Comparison of ENCODE assay signal across 10 cellular contexts in genomic region chr17:78355045-78355641, GRCh38. TPM values are rescaled to one million over a fixed set of nuclear protein-coding genes. Genes with fewer than 3 reads are reported as not detected.
DNase-seq lines count a peak whose midpoint lies in the region; ATAC-seq and TF ChIP-seq lines count a peak whose summit lies in the region.
"Had no signal": no experiment of that assay in that cellular context is flagged by ENCODE, and none has a peak within 500 bp of the region (broad histone marks: within the 10 kb centered on the region; RNA-seq: fewer than 3 reads in every experiment).

No MANE protein-coding gene starts in this region.

- H3K4me3 ChIP-seq in mesenchymal stem cell (ENCODE audit: insufficient read depth in 1 of 2, low read depth in 1 of 2, low read length in 2 of 2) (no peak overlapping the region), thymus (ENCODE audit: low read length) (peak overlapping the region; percentile 19), suprapubic skin (no peak overlapping the region)

- H3K23ac ChIP-seq in mesenchymal stem cell (ENCODE audit: low read length in 2 of 2): no peak overlapping the region

- no peak overlapping the region for H3K14ac ChIP-seq in mesenchymal stem cell (ENCODE audit: low read length in 2 of 2)

- peak overlapping the region; percentile 78 for H4K91ac ChIP-seq in mesenchymal stem cell (ENCODE audit: low read length)

- H3K36me3 Mint-ChIP-seq in activated T-cell treated with anti-CD3 and anti-CD28 coated beads, Interleukin-2, amount 50 U/mL, for 24 hours (ENCODE audit: low read depth): peaks cover 59% of the 10 kb centered on the region
- peaks cover 37 to 41% of the 10 kb centered on the region in 2 donors for H3K36me3 Mint-ChIP-seq in activated naive CD4-positive, alpha-beta T cell treated with anti-CD3 and anti-CD28 coated beads, Interleukin-2, amount 50 U/mL, for 72 hours

- H3K4ac ChIP-seq in mesenchymal stem cell (ENCODE audit: low read depth in 1 of 2, low read length in 2 of 2): peak overlapping the region; percentile 19 to 89

- H3K9me3 Mint-ChIP-seq in activated T-cell treated with anti-CD3 and anti-CD28 coated beads, Interleukin-2, amount 50 U/mL, for 24 hours: no peaks in the 10 kb centered on the region
- no peaks in the 10 kb centered on the region for H3K9me3 Mint-ChIP-seq in activated naive CD4-positive, alpha-beta T cell treated with anti-CD3 and anti-CD28 coated beads, Interleukin-2, amount 50 U/mL, for 72 hours

- H3K18ac ChIP-seq in mesenchymal stem cell (ENCODE audit: low read depth in 1 of 2, low read length in 2 of 2): peak overlapping the region; percentile 44 to 48

- no peaks in the 10 kb centered on the region for H3K27me3 Mint-ChIP-seq in activated T-cell treated with anti-CD3 and anti-CD28 coated beads, Interleukin-2, amount 50 U/mL, for 24 hours

- H3K4me1 ChIP-seq in mesenchymal stem cell (ENCODE audit: control insufficient read depth, insufficient read depth, low read depth, low read length) (peaks cover 56% of the 10 kb centered on the region), thymus (ENCODE audit: control insufficient read depth, insufficient read depth, low read length) (peaks cover 53% of the 10 kb centered on the region), suprapubic skin (peaks cover 91% of the 10 kb centered on the region)

- peak overlapping the region; percentile 99 for H3K27ac Mint-ChIP-seq in activated T-cell treated with anti-CD3 and anti-CD28 coated beads, Interleukin-2, amount 50 U/mL, for 24 hours
- peak overlapping the region; percentile 98 to 99 for H3K27ac Mint-ChIP-seq in activated naive CD4-positive, alpha-beta T cell treated with anti-CD3 and anti-CD28 coated beads, Interleukin-2, amount 50 U/mL, for 72 hours

- no peaks in the 10 kb centered on the region for H3K9me3 ChIP-seq in mesenchymal stem cell (ENCODE audit: control insufficient read depth, low read length)
- H3K9me3 ChIP-seq in thymus (ENCODE audit: control insufficient read depth): no peaks in the 10 kb centered on the region
- H3K9me3 ChIP-seq in suprapubic skin: no peaks in the 10 kb centered on the region

- peak overlapping the region; percentile 96 for H3K4me3 Mint-ChIP-seq in activated T-cell treated with anti-CD3 and anti-CD28 coated beads, Interleukin-2, amount 50 U/mL, for 24 hours

- no peak overlapping the region for H2AFZ ChIP-seq in mesenchymal stem cell (ENCODE audit: low read depth, low read length)

- H3K27me3 ChIP-seq in mesenchymal stem cell (ENCODE audit: control insufficient read depth in 1 of 2, insufficient read depth in 1 of 2, low read length in 2 of 2) (no peaks in the 10 kb centered on the region), thymus (ENCODE audit: control insufficient read depth, insufficient read depth) (peaks cover 5% of the 10 kb centered on the region), suprapubic skin (no peaks in the 10 kb centered on the region)

- no peak overlapping the region for H4K8ac ChIP-seq in mesenchymal stem cell (ENCODE audit: low read length)

- ATAC-seq in activated naive CD4-positive, alpha-beta T cell treated with anti-CD3 and anti-CD28 coated beads, Interleukin-2, amount 50 U/mL, for 72 hours: peak in 1 of 2 donors; percentile 1
- no peak for ATAC-seq in HG02870 (IDR thresholded peaks at IDR 0.05; ENCODE audit: unreplicated experiment)

- peak overlapping the region; percentile 65 for H2BK15ac ChIP-seq in mesenchymal stem cell (ENCODE audit: low read depth, poor library complexity, severe bottlenecking)

- H3K36me3 ChIP-seq in mesenchymal stem cell (ENCODE audit: control insufficient read depth in 1 of 2, insufficient read depth in 2 of 2, low read depth in 1 of 2, low read length in 2 of 2): peaks cover 32 to 38% of the 10 kb centered on the region in 2 experiments
- peaks cover 24% of the 10 kb centered on the region for H3K36me3 ChIP-seq in thymus (ENCODE audit: control insufficient read depth, insufficient read depth)
- H3K36me3 ChIP-seq in suprapubic skin: peaks cover 12% of the 10 kb centered on the region

- peak overlapping the region; percentile 73 for H2AK5ac ChIP-seq in mesenchymal stem cell (ENCODE audit: low read length, severe bottlenecking)

- H2BK120ac ChIP-seq in mesenchymal stem cell (ENCODE audit: low read depth, low read length): peak overlapping the region; percentile 12

- H2BK5ac ChIP-seq in mesenchymal stem cell (ENCODE audit: low read depth, low read length, poor library complexity, severe bottlenecking): no peak overlapping the region

- peaks cover 54% of the 10 kb centered on the region for H3K4me1 Mint-ChIP-seq in activated T-cell treated with anti-CD3 and anti-CD28 coated beads, Interleukin-2, amount 50 U/mL, for 24 hours (ENCODE audit: low read depth)

- no peaks in the 10 kb centered on the region for H3K79me1 ChIP-seq in mesenchymal stem cell (replicated peaks; ENCODE audit: low read length, poor library complexity, severe bottlenecking)

- no peak for DNase-seq in activated T-cell treated with anti-CD3 and anti-CD28 coated beads, Interleukin-2, amount 50 U/mL, for 24 hours
- no peak for DNase-seq in activated T-cell treated with anti-CD3 and anti-CD28 coated beads, Interleukin-2, amount 50 U/mL, for 1 hour
- DNase-seq in activated naive CD4-positive, alpha-beta T cell treated with anti-CD3 and anti-CD28 coated beads, Interleukin-2, amount 50 U/mL, for 72 hours (ENCODE audit: low spot score in 2 of 2): no peak
- DNase-seq in mesenchymal stem cell (no peak), AG08395 (ENCODE audit: low spot score) (no peak), suprapubic skin (ENCODE audit: low spot score in 2 of 2) (no peak)
- DNase-seq: caudate nucleus, NCI-H345 had no signal

- H3K27ac ChIP-seq in mesenchymal stem cell (ENCODE audit: low read length, poor library complexity, severe bottlenecking) (no peak overlapping the region), thymus (ENCODE audit: low read depth) (peak overlapping the region; percentile 36), suprapubic skin (no peak overlapping the region)

- no peak for TF ChIP-seq EP300 in suprapubic skin (IDR thresholded peaks at IDR 0.05)

- H3K4me2 ChIP-seq in mesenchymal stem cell (ENCODE audit: low read length, poor library complexity, severe bottlenecking): no peak overlapping the region

- peak overlapping the region; percentile 76 for H3K9ac ChIP-seq in mesenchymal stem cell (ENCODE audit: low read length)

- peak overlapping the region in 1 of 2 experiments; percentile 75 for H2BK12ac ChIP-seq in mesenchymal stem cell (ENCODE audit: low read length in 2 of 2)

- TF ChIP-seq CTCF in suprapubic skin (IDR thresholded peaks at IDR 0.05): no peak

- 66% methylated on average over 9 of the region's 9 CpGs for WGBS in mesenchymal stem cell
- 71% methylated on average over 9 of the region's 9 CpGs for WGBS in thymus
- WGBS in suprapubic skin: 81% methylated on average over 9 of the region's 9 CpGs

- no peak for TF ChIP-seq POLR2A in suprapubic skin (IDR thresholded peaks at IDR 0.05)

RNA-seq across cellular contexts. Expression of gene SOCS3, which starts 4.7 kb away (rescaled TPM):
- 100 to 1,000 TPM; 179 to 182 TPM for total RNA-seq in activated naive CD4-positive, alpha-beta T cell treated with anti-CD3 and anti-CD28 coated beads, Interleukin-2, amount 50 U/mL, for 72 hours
- 64.5 TPM for polyA plus RNA-seq in mesenchymal stem cell (2013, experiment 1 of 2)
- polyA plus RNA-seq in mesenchymal stem cell (2013, experiment 2 of 2): 62.3 TPM
- polyA plus RNA-seq in thymus: 126 TPM
- 100 to 1,000 TPM in 1 of 4 donors, 10 to 100 TPM in 3; 33.2 to 264 (median 60.9) TPM for total RNA-seq in suprapubic skin

RNA-seq across cellular contexts. Expression of gene PGS1, which starts 23.3 kb away (rescaled TPM):
- 100 to 1,000 TPM in 1 of 2 donors, 10 to 100 TPM in 1; 63.5 to 122 TPM for total RNA-seq in activated naive CD4-positive, alpha-beta T cell treated with anti-CD3 and anti-CD28 coated beads, Interleukin-2, amount 50 U/mL, for 72 hours
- polyA plus RNA-seq in mesenchymal stem cell (2013, experiment 1 of 2): 21.8 TPM
- polyA plus RNA-seq in mesenchymal stem cell (2013, experiment 2 of 2): 22.1 TPM
- polyA plus RNA-seq in thymus: 32.1 TPM
- total RNA-seq in suprapubic skin: 10 to 100 TPM; 23.9 to 51.7 (median 34.2) TPM
